9 cellular contexts compared by ENCODE assay signal in genomic region chr15:94584833-94585244, GRCh38.
DNase-seq lines count a peak whose midpoint lies in the region; ATAC-seq and TF ChIP-seq lines count a peak whose summit lies in the region.
"Had no signal": no experiment of that assay in that cellular context is flagged by ENCODE, and none has a peak within 500 bp of the region (broad histone marks: within the 10 kb centered on the region; RNA-seq: fewer than 3 reads in every experiment).

No MANE protein-coding gene starts in this region.

- no peaks in the 10 kb centered on the region for H3K36me3 Mint-ChIP-seq in activated T-helper 2 cell treated with anti-CD3 and anti-CD28 coated beads, Interferon-gamma antibody, Interleukin-2, Interleukin-4, amounts not matched to agents 10 μg/mL and 5 μg/mL and 100 μg/mL, durations not matched to agents 14 hours and 24 hours and 36 hours (ENCODE audit: low read depth)
- no peaks in the 10 kb centered on the region for H3K36me3 Mint-ChIP-seq in WTC11

- peaks cover 79% of the 10 kb centered on the region for H3K27me3 Mint-ChIP-seq in activated T-helper 2 cell treated with anti-CD3 and anti-CD28 coated beads, Interferon-gamma antibody, Interleukin-2, Interleukin-4, amounts not matched to agents 10 μg/mL and 5 μg/mL and 100 μg/mL, durations not matched to agents 14 hours and 24 hours and 36 hours (ENCODE audit: low read depth)
- H3K27me3 Mint-ChIP-seq in WTC11 (ENCODE audit: low read depth), result no peaks in the 10 kb centered on the region; the same call in 1 of the 2 replicates

- intact Hi-C loops in activated T-helper 2 cell treated with anti-CD3 and anti-CD28 coated beads, Interferon-gamma antibody, Interleukin-2, Interleukin-4, amounts not matched to agents 10 μg/mL and 5 μg/mL and 100 μg/mL, durations not matched to agents 14 hours and 24 hours and 36 hours (cut with micrococcal nuclease), result loop anchor here (1.0 to 10.0 kb wide), 6 partner anchors 25 to 1770 kb away; no protein-coding TSS in a partner anchor

- no peaks in the 10 kb centered on the region for H3K27me3 ChIP-seq in H7 (ENCODE audit: control insufficient read depth, insufficient read depth, low read length)
- H3K27me3 ChIP-seq: uterus had no signal

- TF ChIP-seq CTCF in GM12864 (IDR thresholded peaks at IDR 0.05; ENCODE audit: low read depth, low read length, missing control alignments), result no peak
- no peak for TF ChIP-seq CTCF in WTC11 (IDR thresholded peaks at IDR 0.05)

- H3K9me3 Mint-ChIP-seq in activated T-helper 2 cell treated with anti-CD3 and anti-CD28 coated beads, Interferon-gamma antibody, Interleukin-2, Interleukin-4, amounts not matched to agents 10 μg/mL and 5 μg/mL and 100 μg/mL, durations not matched to agents 14 hours and 24 hours and 36 hours, result no peaks in the 10 kb centered on the region
- no peaks in the 10 kb centered on the region for H3K9me3 Mint-ChIP-seq in WTC11

- H3K27ac Mint-ChIP-seq in activated T-helper 2 cell treated with anti-CD3 and anti-CD28 coated beads, Interferon-gamma antibody, Interleukin-2, Interleukin-4, amounts not matched to agents 10 μg/mL and 5 μg/mL and 100 μg/mL, durations not matched to agents 14 hours and 24 hours and 36 hours, result no peak overlapping the region
- H3K27ac Mint-ChIP-seq in WTC11, result no peak overlapping the region

- H3K4me3 ChIP-seq in GM12864 (ENCODE audit: low read depth, low read length), result no peak overlapping the region
- H3K4me3 ChIP-seq in H7 (ENCODE audit: insufficient read depth, low read depth, low read length), result no peak overlapping the region
- H3K4me3 ChIP-seq: uterus had no signal

- POLR2A ChIA-PET in WTC11 (lab: Charles Lee), result no interaction called here

- DNase-seq in GM12864 (ENCODE audit: low read depth), result peak; percentile 10
- peak; percentile 6 for DNase-seq in M059J (ENCODE audit: low read depth)
- DNase-seq in activated T-helper 2 cell treated with anti-CD3 and anti-CD28 coated beads, Interferon-gamma antibody, Interleukin-2, Interleukin-4, amounts not matched to agents 10 μg/mL and 5 μg/mL and 100 μg/mL, durations not matched to agents 14 hours and 24 hours and 36 hours (ENCODE audit: low spot score), result peak; percentile 74
- peak; percentile 17 to 45 for DNase-seq in stimulated activated CD4-positive, alpha-beta T cell treated with anti-CD3 and anti-CD28 coated beads, Interleukin-12 subunit alpha, Interleukin-12 subunit beta, amount 100 ng/mL, for 24 hours (ENCODE audit: low read depth in 2 of 2)
- DNase-seq in WTC11 (ENCODE audit: low spot score), result no peak
- DNase-seq in putamen (ENCODE audit: low spot score), result no peak
- DNase-seq in H7, result no peak

- peaks cover 31% of the 10 kb centered on the region for H3K4me1 Mint-ChIP-seq in activated T-helper 2 cell treated with anti-CD3 and anti-CD28 coated beads, Interferon-gamma antibody, Interleukin-2, Interleukin-4, amounts not matched to agents 10 μg/mL and 5 μg/mL and 100 μg/mL, durations not matched to agents 14 hours and 24 hours and 36 hours (ENCODE audit: low read depth)
- H3K4me1 Mint-ChIP-seq in WTC11, result peaks cover 26% of the 10 kb centered on the region

- CTCF ChIA-PET in WTC11 (lab: Charles Lee), result interaction anchor here (1.4 to 4.4 kb wide), 2 partner anchors 86 to 151 kb away, joined by 4 to 39 read pairs; no protein-coding TSS in a partner anchor

- H3K36me3 ChIP-seq in H7 (replicated peaks; ENCODE audit: control insufficient read depth, insufficient read depth, low read length), result no peaks in the 10 kb centered on the region
- H3K36me3 ChIP-seq: uterus had no signal

- ATAC-seq in GM21717 (IDR thresholded peaks at IDR 0.05; ENCODE audit: unreplicated experiment) (peak; percentile 79), WTC11 (no peak)

- peak overlapping the region; percentile 60 for H3K4me3 Mint-ChIP-seq in activated T-helper 2 cell treated with anti-CD3 and anti-CD28 coated beads, Interferon-gamma antibody, Interleukin-2, Interleukin-4, amounts not matched to agents 10 μg/mL and 5 μg/mL and 100 μg/mL, durations not matched to agents 14 hours and 24 hours and 36 hours (ENCODE audit: low read depth)
- no peak overlapping the region for H3K4me3 Mint-ChIP-seq in WTC11

TF ChIP-seq in WTC11, 78 proteins besides CTCF, POLR2A, EP300 and RAD21:
- TF ChIP-seq SMAD3 (CRISPR knock-in tag; IDR thresholded peaks at IDR 0.05; ENCODE audit: borderline replicate concordance) (no peak), ELF4 (CRISPR knock-in tag; IDR thresholded peaks at IDR 0.05; ENCODE audit: low read depth) (no peak), EMX1 (CRISPR knock-in tag; IDR thresholded peaks at IDR 0.05) (no peak)

Comparison
In these comparisons a context has a peak if more than half of its experiments do, and no peak if none do; other contexts are left out.
1. DNase-seq: peak in GM12864 (single experiment), M059J (single experiment), activated T-helper 2 cell treated with anti-CD3 and anti-CD28 coated beads, Interferon-gamma antibody, Interleukin-2, Interleukin-4, amounts not matched to agents 10 μg/mL and 5 μg/mL and 100 μg/mL, durations not matched to agents 14 hours and 24 hours and 36 hours (single experiment) and stimulated activated CD4-positive, alpha-beta T cell treated with anti-CD3 and anti-CD28 coated beads, Interleukin-12 subunit alpha, Interleukin-12 subunit beta, amount 100 ng/mL, for 24 hours (2 of 2); none in WTC11 (single experiment), putamen (single experiment) and H7 (single experiment).